ENCODE assay signal across 8 cellular contexts in the genomic region with DNA sequence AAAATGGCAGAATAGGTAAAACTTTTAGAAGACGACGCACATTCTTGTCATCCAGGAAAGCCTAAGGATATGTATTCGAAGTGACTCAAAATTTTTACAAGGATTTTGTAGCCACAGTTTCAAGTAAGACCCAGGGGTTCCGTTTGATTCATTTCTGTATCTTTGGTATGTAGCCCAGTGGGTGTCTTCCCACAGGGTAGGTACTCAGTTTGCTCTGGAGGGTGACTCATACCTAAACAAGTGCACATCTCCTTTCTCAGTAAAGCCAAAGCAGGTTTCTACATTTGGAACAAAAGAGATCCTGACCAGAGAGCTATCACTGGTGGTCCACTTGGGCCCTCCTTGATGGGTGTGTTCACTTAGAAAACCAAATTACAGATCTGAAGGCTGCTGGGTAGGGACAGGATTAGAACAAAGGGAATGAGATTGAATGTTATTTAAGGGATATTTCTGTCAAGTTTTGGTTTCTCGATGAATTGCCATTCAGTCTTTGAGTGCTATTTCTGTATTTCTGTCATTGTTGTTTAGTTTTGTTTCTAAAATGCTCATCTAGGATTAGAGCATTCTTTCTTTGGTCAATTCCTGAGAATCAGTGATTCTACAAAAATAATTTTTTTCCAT. TPM values are rescaled to one million over a fixed set of nuclear protein-coding genes. Genes with fewer than 3 reads are reported as not detected.
A peak's percentile ranks its signal among the peaks of the same experiment; 100 is the strongest.
DNase-seq lines count a peak whose midpoint lies in the region; ATAC-seq and TF ChIP-seq lines count a peak whose summit lies in the region.

No MANE protein-coding gene starts in this region.

- no peak for TF ChIP-seq POLR2A in esophagus squamous epithelium (IDR thresholded peaks at IDR 0.05)

- no peak overlapping the region for H3K27ac Mint-ChIP-seq in immature natural killer cell

- H3K27me3 ChIP-seq in HUES6 (ENCODE audit: control insufficient read depth, insufficient read depth, low read length) (no peaks in the 10 kb centered on the region), esophagus squamous epithelium (no peaks in the 10 kb centered on the region), subcutaneous abdominal adipose tissue (ENCODE audit: control insufficient read depth in 5 of 5, insufficient read depth in 4 of 5, low read length in 5 of 5) (peaks cover 0 to 8% (median 0%) of the 10 kb centered on the region in 5 donors)

- no peaks in the 10 kb centered on the region for H3K9me3 ChIP-seq in HUES6 (ENCODE audit: control insufficient read depth, insufficient read depth, low read depth, low read length)
- no peaks in the 10 kb centered on the region for H3K9me3 ChIP-seq in esophagus squamous epithelium
- H3K9me3 ChIP-seq in subcutaneous abdominal adipose tissue (ENCODE audit: control insufficient read depth in 5 of 5, low read length in 5 of 5), result no peaks in the 10 kb centered on the region

- H3K27me3 Mint-ChIP-seq in immature natural killer cell (ENCODE audit: low read depth in 3 of 3), result peaks cover 0 to 12% (median 6%) of the 10 kb centered on the region in 3 donors

- TF ChIP-seq CTCF in esophagus squamous epithelium (IDR thresholded peaks at IDR 0.05), result no peak

- peak; percentile 87 for DNase-seq in EL
- DNase-seq in esophagus squamous epithelium (lab: John Stamatoyannopoulos, UW), result no peak
- DNase-seq in immature natural killer cell, result no peak
- DNase-seq in occipital lobe (lab: John Stamatoyannopoulos, UW), result no peak
- DNase-seq in left lobe of liver (ENCODE audit: low spot score), result no peak

- no peak overlapping the region for H3K4me3 Mint-ChIP-seq in immature natural killer cell

- ATAC-seq in GM21528 (IDR thresholded peaks at IDR 0.05; ENCODE audit: low FRiP score, unreplicated experiment), result peak; percentile 86
- ATAC-seq in left lobe of liver, result no peak

- no peaks in the 10 kb centered on the region for H3K4me1 Mint-ChIP-seq in immature natural killer cell

- peak overlapping the region; percentile 64 for H3K9ac ChIP-seq in HUES6 (ENCODE audit: low read length)
- H3K9ac ChIP-seq in subcutaneous abdominal adipose tissue (ENCODE audit: low read length in 5 of 5), result no peak overlapping the region

- H3K4me3 ChIP-seq in HUES6 (ENCODE audit: low read depth, low read length) (no peak overlapping the region), esophagus squamous epithelium (no peak overlapping the region), subcutaneous abdominal adipose tissue (ENCODE audit: low read depth in 1 of 5, low read length in 5 of 5) (peak overlapping the region in 1 of 5 donors; percentile 13)

- H3K36me3 ChIP-seq in HUES6 (ENCODE audit: control insufficient read depth, insufficient read depth, low read length) (peaks cover 5% of the 10 kb centered on the region; the same call in 1 of the 2 replicates), esophagus squamous epithelium (no peaks in the 10 kb centered on the region), subcutaneous abdominal adipose tissue (ENCODE audit: control insufficient read depth in 5 of 5, insufficient read depth in 5 of 5, low read length in 5 of 5) (no peaks in the 10 kb centered on the region)

- 34 to 38% methylated on average over 5 of the region's 5 CpGs for WGBS in esophagus squamous epithelium, 2 donors

- H3K27ac ChIP-seq in HUES6 (ENCODE audit: low read depth, low read length) (peak overlapping the region; percentile 95), esophagus squamous epithelium (peak overlapping the region in 3 of 4 donors; percentile 69 to 76 (median 76)), subcutaneous abdominal adipose tissue (ENCODE audit: low read depth, low read length) (peak overlapping the region; percentile 63)

- H3K4me1 ChIP-seq in HUES6 (ENCODE audit: control insufficient read depth, insufficient read depth, low read length) (peaks cover 54% of the 10 kb centered on the region), esophagus squamous epithelium (peaks cover 0 to 26% (median 0%) of the 10 kb centered on the region in 3 donors), subcutaneous abdominal adipose tissue (ENCODE audit: control insufficient read depth in 5 of 5, insufficient read depth in 5 of 5, low read length in 5 of 5) (peaks cover 0 to 35% (median 11%) of the 10 kb centered on the region in 5 donors)

- no peaks in the 10 kb centered on the region for H3K36me3 Mint-ChIP-seq in immature natural killer cell

- intact Hi-C loops in esophagus squamous epithelium (cut with DNase I), result no loop called here

- no peaks in the 10 kb centered on the region for H3K9me3 Mint-ChIP-seq in immature natural killer cell

RNA-seq across cellular contexts. Expression of gene PLS3, which starts 56.1 kb away (rescaled TPM):
- total RNA-seq in esophagus squamous epithelium (100 to 1,000 TPM; 142 to 196 (median 149) TPM), occipital lobe (102 TPM), left lobe of liver (68.7 TPM)
- 1 to 10 TPM in 2 of 3 donors, not detected in 1; 1.1 to 2.4 TPM for polyA plus RNA-seq in immature natural killer cell
